ENCODE assay signal across 1 cellular context in the genomic region with DNA sequence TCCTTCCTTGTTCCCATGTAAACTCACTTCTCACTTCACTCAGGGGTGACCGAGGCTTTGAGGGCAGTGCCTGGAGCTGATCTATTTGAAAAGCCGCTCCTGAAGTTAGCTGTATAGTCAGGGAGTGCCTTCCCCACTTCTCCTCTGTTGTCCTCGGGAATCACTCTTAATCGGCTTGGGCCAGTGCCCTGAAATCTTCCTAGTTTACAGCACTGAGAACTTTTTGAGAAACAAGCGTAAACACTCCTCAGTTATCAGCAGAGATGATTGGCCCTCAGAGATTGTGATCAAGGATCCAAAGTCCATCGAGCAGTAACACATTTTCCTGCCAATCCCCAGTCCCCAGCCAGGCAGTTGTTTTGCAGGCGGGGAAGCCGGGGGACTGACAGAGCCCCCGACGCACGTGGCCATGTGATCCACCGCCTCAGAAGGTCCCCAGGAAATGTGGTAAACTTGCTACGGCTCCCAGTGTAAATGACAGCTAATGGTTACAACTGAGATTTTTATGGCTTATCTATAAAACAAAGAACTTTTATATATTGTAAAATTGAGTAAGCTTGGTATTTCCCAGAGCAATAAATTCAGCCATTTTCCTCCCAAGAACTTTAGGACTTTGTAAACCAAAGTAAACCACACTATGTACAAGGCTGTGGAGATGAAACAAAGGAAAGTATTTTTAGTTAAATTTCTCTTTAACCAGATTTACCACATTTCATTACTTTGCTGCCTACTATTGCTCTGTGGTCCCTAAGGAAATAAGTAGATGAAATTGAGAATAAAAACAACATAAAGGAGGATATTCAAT.
TF ChIP-seq lines count a peak whose summit lies in the region.

No MANE protein-coding gene starts in this region.

TF ChIP-seq in HepG2, 621 proteins besides CTCF, POLR2A, EP300 and RAD21 (continued from another document and continues in another):
- TF ChIP-seq, protein P1, sequence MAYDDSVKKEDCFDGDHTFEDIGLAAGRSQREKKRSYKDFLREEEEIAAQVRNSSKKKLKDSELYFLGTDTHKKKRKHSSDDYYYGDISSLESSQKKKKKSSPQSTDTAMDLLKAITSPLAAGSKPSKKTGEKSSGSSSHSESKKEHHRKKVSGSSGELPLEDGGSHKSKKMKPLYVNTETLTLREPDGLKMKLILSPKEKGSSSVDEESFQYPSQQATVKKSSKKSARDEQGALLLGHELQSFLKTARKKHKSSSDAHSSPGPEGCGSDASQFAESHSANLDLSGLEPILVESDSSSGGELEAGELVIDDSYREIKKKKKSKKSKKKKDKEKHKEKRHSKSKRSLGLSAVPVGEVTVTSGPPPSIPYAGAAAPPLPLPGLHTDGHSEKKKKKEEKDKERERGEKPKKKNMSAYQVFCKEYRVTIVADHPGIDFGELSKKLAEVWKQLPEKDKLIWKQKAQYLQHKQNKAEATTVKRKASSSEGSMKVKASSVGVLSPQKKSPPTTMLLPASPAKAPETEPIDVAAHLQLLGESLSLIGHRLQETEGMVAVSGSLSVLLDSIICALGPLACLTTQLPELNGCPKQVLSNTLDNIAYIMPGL (CRISPR knock-in tag; IDR thresholded peaks at IDR 0.05; ENCODE audit: borderline replicate concordance in 1 of 2, low read depth in 1 of 2): 0 out of 4 replicates have a peak, but pooled peaks of 1 of the 2 experiments have one; percentile 27
- TF ChIP-seq ZNF883 (CRISPR knock-in tag; IDR thresholded peaks at IDR 0.05; ENCODE audit: not compliant biosample characterization) (peak; percentile 34), ZSCAN31 (CRISPR knock-in tag; IDR thresholded peaks at IDR 0.05; ENCODE audit: low read depth) (peak; percentile 56; the same call in 1 of the 2 replicates), ZNF24 (IDR thresholded peaks at IDR 0.05) (no peak), RARA (CRISPR knock-in tag; IDR thresholded peaks at IDR 0.05) (no peak), RORA (CRISPR knock-in tag; IDR thresholded peaks at IDR 0.05) (0 out of 2 replicates have a peak, but pooled peaks have one; percentile 35), ZNF841 (CRISPR knock-in tag; IDR thresholded peaks at IDR 0.05; ENCODE audit: borderline replicate concordance) (0 out of 2 replicates have a peak, but pooled peaks have one; percentile 41), FOXJ3 (CRISPR knock-in tag; IDR thresholded peaks at IDR 0.05; ENCODE audit: borderline replicate concordance) (peak; percentile 58; the same call in 1 of the 2 replicates), EZH2 (conservative IDR thresholded peaks at IDR 0.05; ENCODE audit: low read depth, low read length) (no peak), SAP130 (CRISPR knock-in tag; IDR thresholded peaks at IDR 0.05; ENCODE audit: low read depth) (peak; percentile 77), GATA4 (IDR thresholded peaks at IDR 0.05; ENCODE audit: borderline replicate concordance, low read depth) (peak; percentile 53; the same call in 1 of the 2 replicates), ZMAT3 (CRISPR knock-in tag; conservative IDR thresholded peaks at IDR 0.05) (0 out of 2 replicates have a peak, but pooled peaks have one; percentile 58), FOSL2 (CRISPR knock-in tag; IDR thresholded peaks at IDR 0.05) (0 out of 2 replicates have a peak, but pooled peaks have one; percentile 20), THYN1 (CRISPR knock-in tag; IDR thresholded peaks at IDR 0.05; ENCODE audit: borderline replicate concordance, low read depth) (no peak), TBP (CRISPR knock-in tag; IDR thresholded peaks at IDR 0.05) (no peak), ZNF33B (CRISPR knock-in tag; IDR thresholded peaks at IDR 0.05) (no peak), XRCC5 (optimal IDR thresholded peaks at IDR 0.05; ENCODE audit: low read length) (peak; percentile 49), ZBTB3 (CRISPR knock-in tag; IDR thresholded peaks at IDR 0.05; ENCODE audit: borderline replicate concordance, low read depth) (no peak), SNAPC2 (CRISPR knock-in tag; IDR thresholded peaks at IDR 0.05) (0 out of 2 replicates have a peak, but pooled peaks have one; percentile 23), KLF16 (CRISPR knock-in tag; IDR thresholded peaks at IDR 0.05) (0 out of 4 replicates have a peak, but pooled peaks of 1 of the 2 experiments have one; percentile 50), ZNF556 (CRISPR knock-in tag; IDR thresholded peaks at IDR 0.05; ENCODE audit: borderline replicate concordance) (0 out of 2 replicates have a peak, but pooled peaks have one; percentile 25), ZFP36L2 (CRISPR knock-in tag; IDR thresholded peaks at IDR 0.05) (no peak), GATAD2A (CRISPR knock-in tag; IDR thresholded peaks at IDR 0.05) (peak; percentile 25), SATB2 (CRISPR knock-in tag; IDR thresholded peaks at IDR 0.05) (no peak), KLF9 (CRISPR knock-in tag; IDR thresholded peaks at IDR 0.05; ENCODE audit: low read depth) (0 out of 2 replicates have a peak, but pooled peaks have one; percentile 56), ZNF761 (CRISPR knock-in tag; conservative IDR thresholded peaks at IDR 0.05) (0 out of 2 replicates have a peak, but pooled peaks have one; percentile 65), NFE2L2 (IDR thresholded peaks at IDR 0.05; ENCODE audit: low read length) (no peak), ZFX (CRISPR knock-in tag; IDR thresholded peaks at IDR 0.05; ENCODE audit: low read depth) (no peak), ZNF431 (CRISPR knock-in tag; IDR thresholded peaks at IDR 0.05; ENCODE audit: borderline replicate concordance, low read depth) (peak; percentile 42; the same call in 1 of the 2 replicates)
- TF ChIP-seq, protein P2, sequence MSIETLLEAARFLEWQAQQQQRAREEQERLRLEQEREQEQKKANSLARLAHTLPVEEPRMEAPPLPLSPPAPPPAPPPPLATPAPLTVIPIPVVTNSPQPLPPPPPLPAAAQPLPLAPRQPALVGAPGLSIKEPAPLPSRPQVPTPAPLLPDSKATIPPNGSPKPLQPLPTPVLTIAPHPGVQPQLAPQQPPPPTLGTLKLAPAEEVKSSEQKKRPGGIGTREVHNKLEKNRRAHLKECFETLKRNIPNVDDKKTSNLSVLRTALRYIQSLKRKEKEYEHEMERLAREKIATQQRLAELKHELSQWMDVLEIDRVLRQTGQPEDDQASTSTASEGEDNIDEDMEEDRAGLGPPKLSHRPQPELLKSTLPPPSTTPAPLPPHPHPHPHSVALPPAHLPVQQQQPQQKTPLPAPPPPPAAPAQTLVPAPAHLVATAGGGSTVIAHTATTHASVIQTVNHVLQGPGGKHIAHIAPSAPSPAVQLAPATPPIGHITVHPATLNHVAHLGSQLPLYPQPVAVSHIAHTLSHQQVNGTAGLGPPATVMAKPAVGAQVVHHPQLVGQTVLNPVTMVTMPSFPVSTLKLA (IDR thresholded peaks at IDR 0.05): peak; percentile 43; the same call in 1 of the 2 replicates
- TF ChIP-seq, protein P3, sequence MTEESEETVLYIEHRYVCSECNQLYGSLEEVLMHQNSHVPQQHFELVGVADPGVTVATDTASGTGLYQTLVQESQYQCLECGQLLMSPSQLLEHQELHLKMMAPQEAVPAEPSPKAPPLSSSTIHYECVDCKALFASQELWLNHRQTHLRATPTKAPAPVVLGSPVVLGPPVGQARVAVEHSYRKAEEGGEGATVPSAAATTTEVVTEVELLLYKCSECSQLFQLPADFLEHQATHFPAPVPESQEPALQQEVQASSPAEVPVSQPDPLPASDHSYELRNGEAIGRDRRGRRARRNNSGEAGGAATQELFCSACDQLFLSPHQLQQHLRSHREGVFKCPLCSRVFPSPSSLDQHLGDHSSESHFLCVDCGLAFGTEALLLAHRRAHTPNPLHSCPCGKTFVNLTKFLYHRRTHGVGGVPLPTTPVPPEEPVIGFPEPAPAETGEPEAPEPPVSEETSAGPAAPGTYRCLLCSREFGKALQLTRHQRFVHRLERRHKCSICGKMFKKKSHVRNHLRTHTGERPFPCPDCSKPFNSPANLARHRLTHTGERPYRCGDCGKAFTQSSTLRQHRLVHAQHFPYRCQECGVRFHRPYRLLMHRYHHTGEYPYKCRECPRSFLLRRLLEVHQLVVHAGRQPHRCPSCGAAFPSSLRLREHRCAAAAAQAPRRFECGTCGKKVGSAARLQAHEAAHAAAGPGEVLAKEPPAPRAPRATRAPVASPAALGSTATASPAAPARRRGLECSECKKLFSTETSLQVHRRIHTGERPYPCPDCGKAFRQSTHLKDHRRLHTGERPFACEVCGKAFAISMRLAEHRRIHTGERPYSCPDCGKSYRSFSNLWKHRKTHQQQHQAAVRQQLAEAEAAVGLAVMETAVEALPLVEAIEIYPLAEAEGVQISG (CRISPR knock-in tag; IDR thresholded peaks at IDR 0.05): peak; percentile 43; the same call in 1 of the 2 replicates
- TF ChIP-seq, protein P4, sequence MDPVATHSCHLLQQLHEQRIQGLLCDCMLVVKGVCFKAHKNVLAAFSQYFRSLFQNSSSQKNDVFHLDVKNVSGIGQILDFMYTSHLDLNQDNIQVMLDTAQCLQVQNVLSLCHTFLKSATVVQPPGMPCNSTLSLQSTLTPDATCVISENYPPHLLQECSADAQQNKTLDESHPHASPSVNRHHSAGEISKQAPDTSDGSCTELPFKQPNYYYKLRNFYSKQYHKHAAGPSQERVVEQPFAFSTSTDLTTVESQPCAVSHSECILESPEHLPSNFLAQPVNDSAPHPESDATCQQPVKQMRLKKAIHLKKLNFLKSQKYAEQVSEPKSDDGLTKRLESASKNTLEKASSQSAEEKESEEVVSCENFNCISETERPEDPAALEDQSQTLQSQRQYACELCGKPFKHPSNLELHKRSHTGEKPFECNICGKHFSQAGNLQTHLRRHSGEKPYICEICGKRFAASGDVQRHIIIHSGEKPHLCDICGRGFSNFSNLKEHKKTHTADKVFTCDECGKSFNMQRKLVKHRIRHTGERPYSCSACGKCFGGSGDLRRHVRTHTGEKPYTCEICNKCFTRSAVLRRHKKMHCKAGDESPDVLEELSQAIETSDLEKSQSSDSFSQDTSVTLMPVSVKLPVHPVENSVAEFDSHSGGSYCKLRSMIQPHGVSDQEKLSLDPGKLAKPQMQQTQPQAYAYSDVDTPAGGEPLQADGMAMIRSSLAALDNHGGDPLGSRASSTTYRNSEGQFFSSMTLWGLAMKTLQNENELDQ (CRISPR knock-in tag; IDR thresholded peaks at IDR 0.05; ENCODE audit: borderline replicate concordance): no peak
- TF ChIP-seq, protein P5, sequence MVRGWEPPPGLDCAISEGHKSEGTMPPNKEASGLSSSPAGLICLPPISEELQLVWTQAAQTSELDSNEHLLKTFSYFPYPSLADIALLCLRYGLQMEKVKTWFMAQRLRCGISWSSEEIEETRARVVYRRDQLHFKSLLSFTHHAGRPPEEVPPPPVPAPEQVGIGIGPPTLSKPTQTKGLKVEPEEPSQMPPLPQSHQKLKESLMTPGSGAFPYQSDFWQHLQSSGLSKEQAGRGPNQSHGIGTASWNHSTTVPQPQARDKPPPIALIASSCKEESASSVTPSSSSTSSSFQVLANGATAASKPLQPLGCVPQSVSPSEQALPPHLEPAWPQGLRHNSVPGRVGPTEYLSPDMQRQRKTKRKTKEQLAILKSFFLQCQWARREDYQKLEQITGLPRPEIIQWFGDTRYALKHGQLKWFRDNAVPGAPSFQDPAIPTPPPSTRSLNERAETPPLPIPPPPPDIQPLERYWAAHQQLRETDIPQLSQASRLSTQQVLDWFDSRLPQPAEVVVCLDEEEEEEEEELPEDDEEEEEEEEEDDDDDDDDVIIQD (CRISPR knock-in tag; IDR thresholded peaks at IDR 0.05; ENCODE audit: low read depth): peak; percentile 46; the same call in 1 of the 2 replicates
- TF ChIP-seq, protein P6, sequence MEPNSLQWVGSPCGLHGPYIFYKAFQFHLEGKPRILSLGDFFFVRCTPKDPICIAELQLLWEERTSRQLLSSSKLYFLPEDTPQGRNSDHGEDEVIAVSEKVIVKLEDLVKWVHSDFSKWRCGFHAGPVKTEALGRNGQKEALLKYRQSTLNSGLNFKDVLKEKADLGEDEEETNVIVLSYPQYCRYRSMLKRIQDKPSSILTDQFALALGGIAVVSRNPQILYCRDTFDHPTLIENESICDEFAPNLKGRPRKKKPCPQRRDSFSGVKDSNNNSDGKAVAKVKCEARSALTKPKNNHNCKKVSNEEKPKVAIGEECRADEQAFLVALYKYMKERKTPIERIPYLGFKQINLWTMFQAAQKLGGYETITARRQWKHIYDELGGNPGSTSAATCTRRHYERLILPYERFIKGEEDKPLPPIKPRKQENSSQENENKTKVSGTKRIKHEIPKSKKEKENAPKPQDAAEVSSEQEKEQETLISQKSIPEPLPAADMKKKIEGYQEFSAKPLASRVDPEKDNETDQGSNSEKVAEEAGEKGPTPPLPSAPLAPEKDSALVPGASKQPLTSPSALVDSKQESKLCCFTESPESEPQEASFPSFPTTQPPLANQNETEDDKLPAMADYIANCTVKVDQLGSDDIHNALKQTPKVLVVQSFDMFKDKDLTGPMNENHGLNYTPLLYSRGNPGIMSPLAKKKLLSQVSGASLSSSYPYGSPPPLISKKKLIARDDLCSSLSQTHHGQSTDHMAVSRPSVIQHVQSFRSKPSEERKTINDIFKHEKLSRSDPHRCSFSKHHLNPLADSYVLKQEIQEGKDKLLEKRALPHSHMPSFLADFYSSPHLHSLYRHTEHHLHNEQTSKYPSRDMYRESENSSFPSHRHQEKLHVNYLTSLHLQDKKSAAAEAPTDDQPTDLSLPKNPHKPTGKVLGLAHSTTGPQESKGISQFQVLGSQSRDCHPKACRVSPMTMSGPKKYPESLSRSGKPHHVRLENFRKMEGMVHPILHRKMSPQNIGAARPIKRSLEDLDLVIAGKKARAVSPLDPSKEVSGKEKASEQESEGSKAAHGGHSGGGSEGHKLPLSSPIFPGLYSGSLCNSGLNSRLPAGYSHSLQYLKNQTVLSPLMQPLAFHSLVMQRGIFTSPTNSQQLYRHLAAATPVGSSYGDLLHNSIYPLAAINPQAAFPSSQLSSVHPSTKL (CRISPR knock-in tag; IDR thresholded peaks at IDR 0.05): peak; percentile 63
- TF ChIP-seq, protein P7, sequence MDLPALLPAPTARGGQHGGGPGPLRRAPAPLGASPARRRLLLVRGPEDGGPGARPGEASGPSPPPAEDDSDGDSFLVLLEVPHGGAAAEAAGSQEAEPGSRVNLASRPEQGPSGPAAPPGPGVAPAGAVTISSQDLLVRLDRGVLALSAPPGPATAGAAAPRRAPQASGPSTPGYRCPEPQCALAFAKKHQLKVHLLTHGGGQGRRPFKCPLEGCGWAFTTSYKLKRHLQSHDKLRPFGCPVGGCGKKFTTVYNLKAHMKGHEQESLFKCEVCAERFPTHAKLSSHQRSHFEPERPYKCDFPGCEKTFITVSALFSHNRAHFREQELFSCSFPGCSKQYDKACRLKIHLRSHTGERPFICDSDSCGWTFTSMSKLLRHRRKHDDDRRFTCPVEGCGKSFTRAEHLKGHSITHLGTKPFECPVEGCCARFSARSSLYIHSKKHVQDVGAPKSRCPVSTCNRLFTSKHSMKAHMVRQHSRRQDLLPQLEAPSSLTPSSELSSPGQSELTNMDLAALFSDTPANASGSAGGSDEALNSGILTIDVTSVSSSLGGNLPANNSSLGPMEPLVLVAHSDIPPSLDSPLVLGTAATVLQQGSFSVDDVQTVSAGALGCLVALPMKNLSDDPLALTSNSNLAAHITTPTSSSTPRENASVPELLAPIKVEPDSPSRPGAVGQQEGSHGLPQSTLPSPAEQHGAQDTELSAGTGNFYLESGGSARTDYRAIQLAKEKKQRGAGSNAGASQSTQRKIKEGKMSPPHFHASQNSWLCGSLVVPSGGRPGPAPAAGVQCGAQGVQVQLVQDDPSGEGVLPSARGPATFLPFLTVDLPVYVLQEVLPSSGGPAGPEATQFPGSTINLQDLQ (CRISPR knock-in tag; IDR thresholded peaks at IDR 0.05): no peak
- TF ChIP-seq, protein P8, sequence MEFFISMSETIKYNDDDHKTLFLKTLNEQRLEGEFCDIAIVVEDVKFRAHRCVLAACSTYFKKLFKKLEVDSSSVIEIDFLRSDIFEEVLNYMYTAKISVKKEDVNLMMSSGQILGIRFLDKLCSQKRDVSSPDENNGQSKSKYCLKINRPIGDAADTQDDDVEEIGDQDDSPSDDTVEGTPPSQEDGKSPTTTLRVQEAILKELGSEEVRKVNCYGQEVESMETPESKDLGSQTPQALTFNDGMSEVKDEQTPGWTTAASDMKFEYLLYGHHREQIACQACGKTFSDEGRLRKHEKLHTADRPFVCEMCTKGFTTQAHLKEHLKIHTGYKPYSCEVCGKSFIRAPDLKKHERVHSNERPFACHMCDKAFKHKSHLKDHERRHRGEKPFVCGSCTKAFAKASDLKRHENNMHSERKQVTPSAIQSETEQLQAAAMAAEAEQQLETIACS (CRISPR knock-in tag; IDR thresholded peaks at IDR 0.05): no peak
